Comparison of ENCODE assay signal across 20 cellular contexts in the genomic region with DNA sequence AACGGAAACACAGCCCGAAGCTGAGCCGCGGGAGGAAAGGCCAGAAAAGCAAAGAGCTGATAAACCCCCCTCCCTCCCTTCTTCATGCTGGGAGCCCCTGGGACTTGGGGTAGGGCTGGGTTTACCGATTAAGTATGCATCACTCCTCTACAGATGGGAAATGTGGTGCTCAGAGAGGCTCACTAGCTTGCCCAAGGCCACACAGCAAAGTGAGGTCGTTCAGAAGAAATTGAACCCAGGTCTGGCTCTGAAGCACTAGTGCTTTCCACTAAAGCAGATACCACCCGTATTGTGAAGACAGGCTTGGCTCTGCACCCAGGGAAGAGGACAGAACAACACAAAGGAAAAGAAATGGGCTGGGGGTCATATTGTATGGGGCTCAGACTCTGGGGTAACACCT.
"Had no signal": no experiment of that assay in that cellular context is flagged by ENCODE, and none has a peak within 500 bp of the region (broad histone marks: within the 10 kb centered on the region; RNA-seq: fewer than 3 reads in every experiment).

No MANE protein-coding gene starts in this region.

- H3K27ac ChIP-seq: SJSA1, SK-N-MC had no signal

- FAIRE-seq: RCC 7860 had no signal

- H3K4me1 ChIP-seq: SJSA1 had no signal

- H3K36me3 ChIP-seq: MG63, SJSA1 had no signal

- H3K27me3 ChIP-seq: MG63, SJSA1 had no signal

- H3K4me3 ChIP-seq: MG63, SJSA1, SK-N-MC had no signal

- DNase-seq: Karpas-422, KG1, MG63, NCI-H1092, NCI-H1105 treated with DMSO at 0.1 percent for 48 hours, NCI-H1417 treated with DMSO at 0.1 percent for 48 hours, NCI-H146, NCI-H2029, NCI-H2081 treated with DMSO at 0.1 percent for 48 hours, NCI-H2171, NCI-H226, NCI-H446, NCI-H524 treated with DMSO at 0.1 percent for 48 hours, NCI-H69, Right ventricle myocardium superior, RPMI8226, SIG-M5 had no signal

- H3K9me3 ChIP-seq: MG63, SJSA1 had no signal
